In genomic region chr1:227396539-227397355, GRCh38 we compare ENCODE assay signal across 1 cellular context.
TF ChIP-seq lines count a peak whose summit lies in the region.

No MANE protein-coding gene starts in this region.

TF ChIP-seq in HepG2, 621 proteins besides CTCF, POLR2A, EP300 and RAD21 (continued from another document):
- TF ChIP-seq ZBED4 (CRISPR knock-in tag; IDR thresholded peaks at IDR 0.05; ENCODE audit: borderline replicate concordance) (no peak), ZSCAN31 (CRISPR knock-in tag; IDR thresholded peaks at IDR 0.05; ENCODE audit: low read depth) (no peak), SNAPC2 (CRISPR knock-in tag; IDR thresholded peaks at IDR 0.05) (no peak), CEBPZ (IDR thresholded peaks at IDR 0.05; ENCODE audit: low read length) (no peak), SIX1 (CRISPR knock-in tag; IDR thresholded peaks at IDR 0.05; ENCODE audit: borderline replicate concordance) (no peak), KMT2B (CRISPR knock-in tag; IDR thresholded peaks at IDR 0.05) (no peak), MED1 (CRISPR knock-in tag; IDR thresholded peaks at IDR 0.05) (no peak)
